15 cellular contexts compared by ENCODE assay signal in the genomic region with DNA sequence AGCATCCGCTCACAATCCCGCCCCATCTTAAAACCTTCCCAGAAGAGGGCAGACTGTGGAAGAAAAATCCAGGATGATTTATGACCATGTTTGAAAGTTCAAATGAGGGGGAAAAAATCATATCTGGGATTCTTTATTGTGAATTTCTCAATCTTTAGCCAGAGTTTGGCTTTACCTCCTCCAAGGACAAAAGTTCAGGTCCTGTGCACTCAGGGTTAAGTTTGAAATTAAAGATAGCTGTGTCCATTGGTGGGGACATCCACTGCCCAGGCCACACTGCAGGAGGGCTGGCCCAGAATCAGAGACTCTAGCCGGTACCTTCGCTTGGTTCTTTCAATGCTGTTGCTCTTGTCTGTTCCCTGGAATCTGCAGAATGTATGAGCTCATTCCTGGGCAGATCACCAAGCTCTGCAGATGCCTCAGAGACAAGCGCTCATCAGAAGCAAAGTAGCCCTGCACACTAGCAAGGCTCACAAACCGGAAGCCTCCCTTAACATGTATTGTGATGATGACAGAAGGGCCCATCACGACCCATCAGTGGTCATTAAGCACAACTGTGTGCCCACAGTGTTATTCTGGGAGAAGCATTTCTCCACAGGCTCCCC.
A peak's percentile ranks its signal among the peaks of the same experiment; 100 is the strongest.
DNase-seq lines count a peak whose midpoint lies in the region; ATAC-seq and TF ChIP-seq lines count a peak whose summit lies in the region.
"Had no signal": no experiment of that assay in that cellular context is flagged by ENCODE, and none has a peak within 500 bp of the region (broad histone marks: within the 10 kb centered on the region; RNA-seq: fewer than 3 reads in every experiment).

No MANE protein-coding gene starts in this region.

- no peak for ATAC-seq in GM19328 (IDR thresholded peaks at IDR 0.05; ENCODE audit: unreplicated experiment)
- ATAC-seq: foreskin keratinocyte had no signal

- peak overlapping the region in 3 of 4 donors; percentile 42 to 49 (median 44) for H3K27ac ChIP-seq in sigmoid colon
- H3K27ac ChIP-seq: foreskin keratinocyte, skin epidermis had no signal

- TF ChIP-seq POLR2A in sigmoid colon (IDR thresholded peaks at IDR 0.05): no peak

- DNase-seq in HS-5 (ENCODE audit: low read depth): peak; percentile 9
- DNase-seq in astrocyte of the hippocampus (ENCODE audit: low read depth, low spot score): peak; percentile 39
- peak; percentile 63 for DNase-seq in inferior parietal cortex (ENCODE audit: extremely low spot score)
- DNase-seq in sigmoid colon: peak; percentile 82
- DNase-seq in COLO829 (ENCODE audit: low spot score): no peak
- no peak for DNase-seq in activated gamma-delta T cell treated with Interleukin-2 at 50 U/mL for 16 hours
- no peak for DNase-seq in NCI-H1105 (lab: John Stamatoyannopoulos, UW)
- DNase-seq: activated CD8-positive, alpha-beta memory T cell treated with anti-CD3 and anti-CD28 coated beads, Interleukin-2, amount 50 U/mL, for 4 hours; DMS79 treated with DMSO at 0.1 percent for 48 hours; mesenchymal stem cell; NCI-H1417; OCI-M1 had no signal

- 73 to 77% methylated on average over 7 of the region's 7 CpGs for WGBS in sigmoid colon, 2 donors

- no peaks in the 10 kb centered on the region for H3K9me3 ChIP-seq in sigmoid colon

- TF ChIP-seq CTCF in sigmoid colon (IDR thresholded peaks at IDR 0.05): no peak

- no peaks in the 10 kb centered on the region for H3K36me3 ChIP-seq in sigmoid colon

- no peak for TF ChIP-seq EP300 in sigmoid colon (IDR thresholded peaks at IDR 0.05)

- intact Hi-C loops in sigmoid colon (cut with DNase I): no loop called here

- H3K4me3 ChIP-seq in sigmoid colon: no peak overlapping the region
- H3K4me3 ChIP-seq: skin epidermis had no signal

- H3K27me3 ChIP-seq in sigmoid colon: no peaks in the 10 kb centered on the region
- H3K27me3 ChIP-seq: foreskin keratinocyte had no signal

- H3K4me1 ChIP-seq in sigmoid colon: peaks cover 0 to 29% (median 22%) of the 10 kb centered on the region in 4 donors
- H3K4me1 ChIP-seq: foreskin keratinocyte had no signal

Comparison
In these comparisons a context has a peak if more than half of its experiments do, and no peak if none do; other contexts are left out.
1. DNase-seq: peak in HS-5 (single experiment), astrocyte of the hippocampus (single experiment), inferior parietal cortex (single experiment) and sigmoid colon (single experiment); none in COLO829 (single experiment), activated gamma-delta T cell treated with Interleukin-2 at 50 U/mL for 16 hours (single experiment) and NCI-H1105 (single experiment).